8 cellular contexts compared by ENCODE assay signal in the genomic region with DNA sequence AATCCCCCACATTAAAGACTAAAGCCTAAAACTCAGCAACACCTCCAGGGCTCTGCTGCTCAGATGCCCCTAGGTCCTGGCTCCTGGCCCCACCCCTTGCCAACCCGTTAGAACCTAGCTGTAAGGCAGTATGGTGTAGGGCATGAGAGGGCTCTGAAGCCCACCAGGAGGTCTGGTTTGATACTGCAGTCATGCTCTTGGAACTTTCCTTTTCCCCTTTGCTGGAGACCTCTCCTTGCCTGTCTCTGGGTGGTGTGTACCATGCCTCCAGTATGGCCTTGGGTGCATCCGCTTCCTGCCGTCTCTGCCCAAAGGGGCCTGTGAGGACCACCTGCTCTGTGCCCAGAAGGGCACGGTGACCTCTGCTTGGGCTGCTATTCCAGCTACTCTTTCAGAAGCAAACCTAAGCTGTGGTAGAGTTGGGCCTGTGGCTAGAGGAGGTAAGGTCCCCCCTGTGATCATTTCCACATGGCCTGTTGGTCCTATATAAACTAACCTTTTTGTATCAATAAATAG. TPM values are rescaled to one million over a fixed set of nuclear protein-coding genes. Genes with fewer than 3 reads are reported as not detected.
DNase-seq lines count a peak whose midpoint lies in the region; ATAC-seq and TF ChIP-seq lines count a peak whose summit lies in the region.

No MANE protein-coding gene starts in this region.

- H3K27ac ChIP-seq in GM23248: no peak overlapping the region

- 75 to 77% methylated on average over 4 of the region's 4 CpGs for WGBS in GM23248 (ENCODE audit: low coverage in 1 of 2, low lambda C conversion rate in 2 of 2, missing lambda C conversion rate in 2 of 2), 2 experiments

- H3F3A ChIP-seq in GM23248 (ENCODE audit: insufficient read depth): peaks cover 14% of the 10 kb centered on the region

- no peak for TF ChIP-seq CTCF in GM13977 (IDR thresholded peaks at IDR 0.05; ENCODE audit: extremely low read depth, insufficient read depth, missing control alignments)

- peak overlapping the region; percentile 91 for H3K4me2 ChIP-seq in GM23248 (ENCODE audit: unreplicated experiment)

- in situ Hi-C loops in GM23248 (cut with MboI): no loop called here
- in situ Hi-C loops in GM13977 (cut with MboI; ENCODE audit: low pct_unique_long_range_greater_than_20kb, low sequenced_read_pairs, unreplicated experiment): no loop called here

- peak overlapping the region; percentile 88 for H3K4me3 Mint-ChIP-seq in activated naive CD8-positive, alpha-beta T cell treated with anti-CD3 and anti-CD28 coated beads, Interleukin-2, amount 50 U/mL, for 24 hours
- H3K4me3 Mint-ChIP-seq in memory B cell: peak overlapping the region; percentile 78

- no peaks in the 10 kb centered on the region for H3K9me3 ChIP-seq in GM23248 (ENCODE audit: low read depth)

- no peaks in the 10 kb centered on the region for H3K9me2 ChIP-seq in GM23248 (ENCODE audit: insufficient read depth)

- peaks cover 65% of the 10 kb centered on the region for H3K4me1 Mint-ChIP-seq in activated naive CD8-positive, alpha-beta T cell treated with anti-CD3 and anti-CD28 coated beads, Interleukin-2, amount 50 U/mL, for 24 hours
- peaks cover 43% of the 10 kb centered on the region for H3K4me1 Mint-ChIP-seq in memory B cell

- no peaks in the 10 kb centered on the region for H3K36me3 ChIP-seq in GM23248 (ENCODE audit: low read depth)

- H3K79me2 ChIP-seq in GM23248 (ENCODE audit: insufficient read depth): peaks cover 72% of the 10 kb centered on the region

- H3K36me3 Mint-ChIP-seq in activated naive CD8-positive, alpha-beta T cell treated with anti-CD3 and anti-CD28 coated beads, Interleukin-2, amount 50 U/mL, for 24 hours (ENCODE audit: low read depth): peaks cover 38% of the 10 kb centered on the region
- peaks cover 5% of the 10 kb centered on the region for H3K36me3 Mint-ChIP-seq in memory B cell

- no peak for ATAC-seq in activated naive CD8-positive, alpha-beta T cell treated with anti-CD3 and anti-CD28 coated beads, Interleukin-2, amount 50 U/mL, for 24 hours
- ATAC-seq in memory B cell (ENCODE audit: low read depth) (no peak), HG02642 (IDR thresholded peaks at IDR 0.05; ENCODE audit: poor library complexity, unreplicated experiment) (no peak), GM21825 (IDR thresholded peaks at IDR 0.05; ENCODE audit: unreplicated experiment) (no peak), GM18909 (IDR thresholded peaks at IDR 0.05; ENCODE audit: poor library complexity, unreplicated experiment) (no peak)

- H3K27me3 ChIP-seq in GM23248 (replicated peaks; ENCODE audit: insufficient read depth): no peaks in the 10 kb centered on the region

- peak overlapping the region; percentile 69 for H3K27ac Mint-ChIP-seq in activated naive CD8-positive, alpha-beta T cell treated with anti-CD3 and anti-CD28 coated beads, Interleukin-2, amount 50 U/mL, for 24 hours
- peak overlapping the region; percentile 53 for H3K27ac Mint-ChIP-seq in memory B cell

- H2AFZ ChIP-seq in GM23248: no peak overlapping the region

- H3K9me3 Mint-ChIP-seq in activated naive CD8-positive, alpha-beta T cell treated with anti-CD3 and anti-CD28 coated beads, Interleukin-2, amount 50 U/mL, for 24 hours: no peaks in the 10 kb centered on the region
- H3K9me3 Mint-ChIP-seq in memory B cell: no peaks in the 10 kb centered on the region

- no peaks in the 10 kb centered on the region for H3K27me3 Mint-ChIP-seq in activated naive CD8-positive, alpha-beta T cell treated with anti-CD3 and anti-CD28 coated beads, Interleukin-2, amount 50 U/mL, for 24 hours
- no peaks in the 10 kb centered on the region for H3K27me3 Mint-ChIP-seq in memory B cell

- no peaks in the 10 kb centered on the region; the same call in 1 of the 2 replicates for H4K20me1 ChIP-seq in GM23248 (ENCODE audit: insufficient read depth)

- DNase-seq in 8988T (peak; percentile 51), GM23248 (no peak), memory B cell (ENCODE audit: low spot score in 2 of 2) (peak in 1 of 2 donors; percentile 8), GM13977 (ENCODE audit: low spot score) (no peak)
- no peak for DNase-seq in activated naive CD8-positive, alpha-beta T cell treated with anti-CD3 and anti-CD28 coated beads, Interleukin-2, amount 50 U/mL, for 24 hours

- no peak overlapping the region for H3K9ac ChIP-seq in GM23248

- peak overlapping the region; percentile 81 for H3K4me3 ChIP-seq in GM23248

- peaks cover 16% of the 10 kb centered on the region for H3K4me1 ChIP-seq in GM23248 (ENCODE audit: insufficient read depth)

RNA-seq across cellular contexts. Expression of a gene that starts 3.5 kb away (rescaled TPM):
- total RNA-seq in GM23248 (2014; rRNA removed; shearing (Covaris generic)): 6.7 and 17.6 TPM in 2 replicates
- polyA plus RNA-seq in GM23248 (2016; fragmentation: Nextera tagmentation; extraction: Ambion mirVana): 2.0 and 3.0 TPM in 2 replicates
